28 cellular contexts compared by ENCODE assay signal in the genomic region with DNA sequence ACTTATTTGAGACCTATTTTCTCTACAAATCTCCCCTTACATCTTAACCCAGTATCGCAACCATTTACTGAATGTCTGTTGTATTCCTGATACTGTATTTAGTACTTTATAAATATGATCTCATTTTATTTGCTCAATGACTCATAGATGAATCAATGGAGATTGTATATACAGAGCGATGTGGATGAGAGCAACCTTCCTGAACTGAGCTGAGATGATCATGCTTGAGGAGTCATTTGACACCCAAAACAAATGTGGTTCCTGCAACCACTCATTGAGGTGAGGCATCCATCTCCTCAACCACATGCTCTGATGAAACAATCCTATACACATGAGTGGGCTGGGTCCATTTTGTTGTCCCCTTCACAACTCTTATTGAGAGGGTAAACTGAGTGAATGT.
DNase-seq lines count a peak whose midpoint lies in the region; ATAC-seq and TF ChIP-seq lines count a peak whose summit lies in the region.
"Had no signal": no experiment of that assay in that cellular context is flagged by ENCODE, and none has a peak within 500 bp of the region (broad histone marks: within the 10 kb centered on the region; RNA-seq: fewer than 3 reads in every experiment).

No MANE protein-coding gene starts in this region.

- no peaks in the 10 kb centered on the region for H3K4me1 ChIP-seq in gastroesophageal sphincter
- no peaks in the 10 kb centered on the region for H3K4me1 ChIP-seq in spleen
- H3K4me1 ChIP-seq: psoas muscle, tibial nerve had no signal

- TF ChIP-seq CTCF in RWPE1 (conservative IDR thresholded peaks at IDR 0.05; ENCODE audit: low read depth) (no peak), CD14-positive monocyte (IDR thresholded peaks at IDR 0.05) (no peak), gastroesophageal sphincter (IDR thresholded peaks at IDR 0.05) (no peak), spleen (IDR thresholded peaks at IDR 0.05 in 8 of 11, conservative IDR thresholded peaks at IDR 0.05 in 3 of 11) (no peak)

- peak; percentile 95 for ATAC-seq in esophagus mucosa
- no peak for ATAC-seq in effector memory CD8-positive, alpha-beta T cell (replicated peaks)
- no peak for ATAC-seq in gastroesophageal sphincter
- ATAC-seq: CD8-positive, alpha-beta T cell; left ventricle myocardium superior; psoas muscle had no signal

- no peak for TF ChIP-seq EP300 in gastroesophageal sphincter (IDR thresholded peaks at IDR 0.05)

- intact Hi-C loops in CD14-positive monocyte (cut with micrococcal nuclease) = no loop called here
- intact Hi-C loops in spleen (cut with DNase I; ENCODE audit: low total_unique reads) = no loop called here

- H3K27me3 Mint-ChIP-seq in CD14-positive monocyte (ENCODE audit: low read depth in 3 of 3) = peaks cover 0 to 2% (median 0%) of the 10 kb centered on the region in 3 donors
- no peaks in the 10 kb centered on the region for H3K27me3 Mint-ChIP-seq in effector memory CD8-positive, alpha-beta T cell
- H3K27me3 Mint-ChIP-seq: activated B cell treated with CpG ODN at 0.5 μM for 24 hours; activated naive CD8-positive, alpha-beta T cell treated with anti-CD3 and anti-CD28 coated beads, Interleukin-2, amount 10 ng/mL, durations not matched to agents 7 days and 5 days; activated T-cell treated with anti-CD3 and anti-CD28 coated beads, Interleukin-2, amount 50 U/mL, for 24 hours had no signal

- 75% methylated on average over 2 of the region's 2 CpGs for WGBS in gastroesophageal sphincter (ENCODE audit: low coverage in 1 of 2), 2 donors
- WGBS in spleen, 5 donors = 92 to 100% (median 94%) methylated on average over 2 of the region's 2 CpGs

- H3K27me3 ChIP-seq in gastroesophageal sphincter (no peaks in the 10 kb centered on the region), spleen (replicated peaks in 1 of 7) (no peaks in the 10 kb centered on the region)
- H3K27me3 ChIP-seq: tibial nerve had no signal

- H3K27ac Mint-ChIP-seq in CD14-positive monocyte = no peak overlapping the region
- no peak overlapping the region for H3K27ac Mint-ChIP-seq in effector memory CD8-positive, alpha-beta T cell
- H3K27ac Mint-ChIP-seq: activated B cell treated with CpG ODN at 0.5 μM for 24 hours; activated naive CD8-positive, alpha-beta T cell treated with anti-CD3 and anti-CD28 coated beads, Interleukin-2, amount 10 ng/mL, durations not matched to agents 7 days and 5 days; activated T-cell treated with anti-CD3 and anti-CD28 coated beads, Interleukin-2, amount 50 U/mL, for 24 hours; CD8-positive, alpha-beta T cell; H9; immature natural killer cell had no signal

- no peaks in the 10 kb centered on the region for H3K4me1 Mint-ChIP-seq in CD14-positive monocyte
- no peaks in the 10 kb centered on the region for H3K4me1 Mint-ChIP-seq in effector memory CD8-positive, alpha-beta T cell (ENCODE audit: low read depth in 2 of 2)
- H3K4me1 Mint-ChIP-seq: activated B cell treated with CpG ODN at 0.5 μM for 24 hours; activated naive CD8-positive, alpha-beta T cell treated with anti-CD3 and anti-CD28 coated beads, Interleukin-2, amount 10 ng/mL, durations not matched to agents 7 days and 5 days; H9; immature natural killer cell had no signal

- peak; percentile 60 for DNase-seq in A172 (ENCODE audit: low spot score)
- DNase-seq in H4 (ENCODE audit: low spot score) = peak; percentile 78
- DNase-seq in RWPE1 (ENCODE audit: low spot score) = peak; percentile 35
- DNase-seq in CD14-positive monocyte (ENCODE audit: low spot score) = no peak
- DNase-seq in effector memory CD8-positive, alpha-beta T cell = no peak
- DNase-seq in spleen = no peak
- DNase-seq: activated B cell treated with CpG ODN at 0.5 μM for 24 hours; activated gamma-delta T cell; activated naive CD8-positive, alpha-beta T cell treated with anti-CD3 and anti-CD28 coated beads, Interleukin-2, amount 10 ng/mL, durations not matched to agents 7 days and 5 days; activated T-cell treated with anti-CD3 and anti-CD28 coated beads, Interleukin-2, amount 50 U/mL, for 24 hours; CD8-positive, alpha-beta T cell; cerebellar nuclear complex; DMS 273 treated with DMSO at 0.1 percent for 48 hours; H9; immature natural killer cell; left ventricle myocardium superior; NCI-H1417; NCI-H2029 treated with DMSO at 0.1 percent for 48 hours; NCI-H2227 treated with DMSO at 0.1 percent for 48 hours; NCI-H526; psoas muscle; stimulated activated CD4-positive, alpha-beta T cell treated with anti-CD3 and anti-CD28 coated beads, Interleukin-15, amount 100 ng/mL, for 24 hours; stimulated activated CD4-positive, alpha-beta T cell treated with anti-CD3 and anti-CD28 coated beads, Interleukin-4, amount 100 ng/mL, for 4 hours had no signal

- TF ChIP-seq POLR2A in gastroesophageal sphincter (IDR thresholded peaks at IDR 0.05) (no peak), spleen (IDR thresholded peaks at IDR 0.05) (no peak)

- H3K9me3 ChIP-seq in gastroesophageal sphincter (no peaks in the 10 kb centered on the region), spleen (no peaks in the 10 kb centered on the region)
- H3K9me3 ChIP-seq: psoas muscle, tibial nerve had no signal

- POLR2A ChIA-PET in RWPE1 (lab: Yijun Ruan, JAX; ENCODE audit: low non-redundant PET) = no interaction called here

- H3K4me3 ChIP-seq in gastroesophageal sphincter = no peak overlapping the region
- no peak overlapping the region for H3K4me3 ChIP-seq in spleen
- H3K4me3 ChIP-seq: psoas muscle, SK-N-MC, tibial nerve had no signal

- CTCF ChIA-PET in RWPE1 (lab: Yijun Ruan, JAX) = no interaction called here

- H3K9me3 Mint-ChIP-seq in CD14-positive monocyte = peaks cover 0 to 2% (median 0%) of the 10 kb centered on the region in 7 donors
- peaks cover 6 to 23% of the 10 kb centered on the region in 2 donors for H3K9me3 Mint-ChIP-seq in effector memory CD8-positive, alpha-beta T cell
- H3K9me3 Mint-ChIP-seq: activated B cell treated with CpG ODN at 0.5 μM for 24 hours; activated naive CD8-positive, alpha-beta T cell treated with anti-CD3 and anti-CD28 coated beads, Interleukin-2, amount 10 ng/mL, durations not matched to agents 7 days and 5 days; activated T-cell treated with anti-CD3 and anti-CD28 coated beads, Interleukin-2, amount 50 U/mL, for 24 hours had no signal

- H3K36me3 ChIP-seq in gastroesophageal sphincter = no peaks in the 10 kb centered on the region
- H3K36me3 ChIP-seq in spleen = no peaks in the 10 kb centered on the region
- H3K36me3 ChIP-seq: tibial nerve had no signal

- H3K27ac ChIP-seq in RWPE1 (no peak overlapping the region), gastroesophageal sphincter (no peak overlapping the region), spleen (no peak overlapping the region)
- H3K27ac ChIP-seq: KMS-11, psoas muscle, SK-N-MC, tibial nerve had no signal

- H3K36me3 Mint-ChIP-seq in CD14-positive monocyte = no peaks in the 10 kb centered on the region
- no peaks in the 10 kb centered on the region for H3K36me3 Mint-ChIP-seq in effector memory CD8-positive, alpha-beta T cell (ENCODE audit: insufficient read depth)
- H3K36me3 Mint-ChIP-seq: activated naive CD8-positive, alpha-beta T cell treated with anti-CD3 and anti-CD28 coated beads, Interleukin-2, amount 10 ng/mL, durations not matched to agents 7 days and 5 days; CD8-positive, alpha-beta T cell; immature natural killer cell had no signal

- no peak overlapping the region for H3K4me3 Mint-ChIP-seq in CD14-positive monocyte
- no peak overlapping the region for H3K4me3 Mint-ChIP-seq in effector memory CD8-positive, alpha-beta T cell
- H3K4me3 Mint-ChIP-seq: activated B cell treated with CpG ODN at 0.5 μM for 24 hours; activated naive CD8-positive, alpha-beta T cell treated with anti-CD3 and anti-CD28 coated beads, Interleukin-2, amount 10 ng/mL, durations not matched to agents 7 days and 5 days; activated T-cell treated with anti-CD3 and anti-CD28 coated beads, Interleukin-2, amount 50 U/mL, for 24 hours; CD8-positive, alpha-beta T cell; H9; immature natural killer cell had no signal

Comparison
In these comparisons a context has a peak if more than half of its experiments do, and no peak if none do; other contexts are left out.
1. DNase-seq: peak in A172 (single experiment), H4 (single experiment) and RWPE1 (single experiment); none in CD14-positive monocyte (single experiment), effector memory CD8-positive, alpha-beta T cell (0 of 3) and spleen (single experiment).